In genomic region chr17:43289670-43290069, GRCh38 we compare ENCODE assay signal across 4 cellular contexts. TPM values are rescaled to one million over a fixed set of nuclear protein-coding genes. Genes with fewer than 3 reads are reported as not detected.
"Had no signal": no experiment of that assay in that cellular context is flagged by ENCODE, and none has a peak within 500 bp of the region (broad histone marks: within the 10 kb centered on the region; RNA-seq: fewer than 3 reads in every experiment).

No MANE protein-coding gene starts in this region.

RNA-seq across cellular contexts. Expression of gene RNU2-1, which starts 55.9 kb away (rescaled TPM):
- total RNA-seq: GM23248, H4, H7 had no signal
- polyA plus RNA-seq: H1 had no signal
